9 cellular contexts compared by ENCODE assay signal in genomic region chr11:32297629-32298028, GRCh38.
A peak's percentile ranks its signal among the peaks of the same experiment; 100 is the strongest.
DNase-seq lines count a peak whose midpoint lies in the region; ATAC-seq and TF ChIP-seq lines count a peak whose summit lies in the region.
"Had no signal": no experiment of that assay in that cellular context is flagged by ENCODE, and none has a peak within 500 bp of the region (broad histone marks: within the 10 kb centered on the region; RNA-seq: fewer than 3 reads in every experiment).

No MANE protein-coding gene starts in this region.

- intact Hi-C loops in Panc1 (cut with micrococcal nuclease; ENCODE audit: unreplicated experiment) = loop anchor here (5.0 to 10.0 kb wide), 2 partner anchors 120 to 243 kb away; no protein-coding TSS in a partner anchor

- H3K9me3 ChIP-seq in Panc1 (ENCODE audit: control insufficient read depth, insufficient read depth, low read depth, low read length) = no peaks in the 10 kb centered on the region
- H3K9me3 ChIP-seq: upper lobe of left lung had no signal

- H3K36me3 ChIP-seq in Panc1 (ENCODE audit: control insufficient read depth, insufficient read depth, low read length) = no peaks in the 10 kb centered on the region
- H3K36me3 ChIP-seq: upper lobe of left lung had no signal

- DNase-seq in DMS114 treated with DMSO at 0.1 percent for 48 hours (lab: John Stamatoyannopoulos, UW; ENCODE audit: unreplicated experiment) (peak; percentile 24), HT-29 (ENCODE audit: low spot score) (peak; percentile 60), Panc1 (ENCODE audit: low read depth, low spot score) (no peak), foreskin melanocyte (peak; percentile 49), amniotic stem cell (lab: John Stamatoyannopoulos, UW) (no peak), NCI-H1048 (lab: John Stamatoyannopoulos, UW) (no peak)
- DNase-seq: upper lobe of left lung had no signal

- POLR2A ChIA-PET in Panc1 (lab: Charles Lee) = no interaction called here

- H3K4me3 ChIP-seq in Panc1 (ENCODE audit: low read depth in 2 of 2, low read length in 2 of 2) = no peak overlapping the region
- H3K4me3 ChIP-seq: upper lobe of left lung had no signal

- ATAC-seq in Panc1 = peak; percentile 78; the same call in 1 of the 2 replicates
- no peak for ATAC-seq in GM19328 (IDR thresholded peaks at IDR 0.05; ENCODE audit: unreplicated experiment)
- no peak for ATAC-seq in GM18909 (IDR thresholded peaks at IDR 0.05; ENCODE audit: poor library complexity, unreplicated experiment)

- TF ChIP-seq CTCF in Panc1 (IDR thresholded peaks at IDR 0.05) = peak; percentile 60

- H3K4me1 ChIP-seq in Panc1 (ENCODE audit: control insufficient read depth, insufficient read depth, low read length) = no peaks in the 10 kb centered on the region
- H3K4me1 ChIP-seq: upper lobe of left lung had no signal

- BruUV-seq in Panc1 (replicated peaks; lab: Mats Ljungman, UMichigan) = no TSS peak

- peaks cover 4% of the 10 kb centered on the region; the same call in 1 of the 2 replicates for H3K27me3 ChIP-seq in Panc1 (ENCODE audit: control insufficient read depth, insufficient read depth, low read length)
- H3K27me3 ChIP-seq: upper lobe of left lung had no signal

- in situ Hi-C loops in Panc1 (cut with HindIII; ENCODE audit: low pct_unique_long_range_greater_than_20kb, low sequenced_read_pairs) = no loop called here

- no peak overlapping the region for H3K27ac ChIP-seq in Panc1 (ENCODE audit: low read length)
- H3K27ac ChIP-seq: upper lobe of left lung had no signal

- CTCF ChIA-PET in Panc1 (lab: Charles Lee) = no interaction called here

Comparison
In these comparisons a context has a peak if more than half of its experiments do, and no peak if none do; other contexts are left out.
1. DNase-seq: peak in DMS114 treated with DMSO at 0.1 percent for 48 hours (single experiment), HT-29 (single experiment) and foreskin melanocyte (single experiment); none in Panc1 (single experiment), amniotic stem cell (single experiment) and NCI-H1048 (single experiment).